Comparison of ENCODE assay signal across 1 cellular context in genomic region chr15:90264649-90265048, GRCh38.
TF ChIP-seq lines count a peak whose summit lies in the region.

No MANE protein-coding gene starts in this region.

TF ChIP-seq in HepG2, 621 proteins besides CTCF, POLR2A, EP300 and RAD21 (continued from another document):
- no peak for TF ChIP-seq ZNF512B (CRISPR knock-in tag; IDR thresholded peaks at IDR 0.05; ENCODE audit: borderline replicate concordance)
- peak; percentile 96 for TF ChIP-seq HIC2 (CRISPR knock-in tag; IDR thresholded peaks at IDR 0.05; ENCODE audit: low read depth)
- TF ChIP-seq ZFP90 (CRISPR knock-in tag; IDR thresholded peaks at IDR 0.05; ENCODE audit: borderline replicate concordance), result 0 out of 2 replicates have a peak, but pooled peaks have one; percentile 24
- no peak for TF ChIP-seq SCMH1 (CRISPR knock-in tag; IDR thresholded peaks at IDR 0.05; ENCODE audit: borderline replicate concordance)
- 0 out of 2 replicates have a peak, but pooled peaks have one; percentile 6 for TF ChIP-seq THYN1 (CRISPR knock-in tag; IDR thresholded peaks at IDR 0.05; ENCODE audit: borderline replicate concordance, low read depth)
- 0 out of 2 replicates have a peak, but pooled peaks have one; percentile 16 for TF ChIP-seq HDAC2 (CRISPR knock-in tag; IDR thresholded peaks at IDR 0.05)
- TF ChIP-seq MEIS2 (CRISPR knock-in tag; IDR thresholded peaks at IDR 0.05), result peak; percentile 13; the same call in 1 of the 2 replicates
- peak; percentile 37; the same call in 1 of the 2 replicates for TF ChIP-seq ZHX2 (IDR thresholded peaks at IDR 0.05; ENCODE audit: low read depth)
- TF ChIP-seq ZHX2 (CRISPR knock-in tag; IDR thresholded peaks at IDR 0.05; ENCODE audit: borderline replicate concordance), result no peak
- peak; percentile 86 for TF ChIP-seq ETV5 (CRISPR knock-in tag; IDR thresholded peaks at IDR 0.05; ENCODE audit: borderline replicate concordance)
- TF ChIP-seq DR1 (CRISPR knock-in tag; IDR thresholded peaks at IDR 0.05), result 0 out of 2 replicates have a peak, but pooled peaks have one; percentile 8
- TF ChIP-seq E2F5 (CRISPR knock-in tag; conservative IDR thresholded peaks at IDR 0.05), result no peak
- 0 out of 2 replicates have a peak, but pooled peaks have one; percentile 3 for TF ChIP-seq ZNF766 (CRISPR knock-in tag; IDR thresholded peaks at IDR 0.05; ENCODE audit: borderline replicate concordance)
- peak; percentile 13; the same call in 1 of the 2 replicates for TF ChIP-seq ESRRA (CRISPR knock-in tag; IDR thresholded peaks at IDR 0.05; ENCODE audit: low read depth)
- TF ChIP-seq HNF4A (CRISPR knock-in tag; IDR thresholded peaks at IDR 0.05), result peak; percentile 73
- 0 out of 2 replicates have a peak, but pooled peaks have one; percentile 20 for TF ChIP-seq ZNF142 (CRISPR knock-in tag; IDR thresholded peaks at IDR 0.05)
- no peak for TF ChIP-seq MLLT10 (CRISPR knock-in tag; IDR thresholded peaks at IDR 0.05)
- no peak for TF ChIP-seq LBX2 (CRISPR knock-in tag; IDR thresholded peaks at IDR 0.05; ENCODE audit: borderline replicate concordance)
- peak; percentile 42; the same call in 1 of the 2 replicates for TF ChIP-seq HNF4G (IDR thresholded peaks at IDR 0.05; ENCODE audit: borderline replicate concordance, low read depth, low read length)
- TF ChIP-seq HNF4G (CRISPR knock-in tag; IDR thresholded peaks at IDR 0.05; ENCODE audit: borderline replicate concordance, low read depth), result no peak
